In genomic region chrX:102659790-102660757, GRCh38 we compare ENCODE assay signal across 1 cellular context.
TF ChIP-seq lines count a peak whose summit lies in the region.

No MANE protein-coding gene starts in this region.

TF ChIP-seq in K562, 482 proteins besides CTCF, POLR2A, EP300 and RAD21 (continued from another document and continues in another):
- TF ChIP-seq HINFP (tag; conservative IDR thresholded peaks at IDR 0.05; ENCODE audit: low read depth) (no peak), BHLHE40 (IDR thresholded peaks at IDR 0.05; ENCODE audit: low read length) (peak; percentile 95), KLF10 (CRISPR knock-in tag; IDR thresholded peaks at IDR 0.05) (no peak), ZNF23 (CRISPR knock-in tag; IDR thresholded peaks at IDR 0.05) (no peak), ZNF707 (CRISPR knock-in tag; conservative IDR thresholded peaks at IDR 0.05) (no peak), MTA3 (IDR thresholded peaks at IDR 0.05; ENCODE audit: borderline replicate concordance) (no peak), CEBPG (CRISPR knock-in tag; IDR thresholded peaks at IDR 0.05) (no peak), CEBPG (tag; conservative IDR thresholded peaks at IDR 0.05 in 1 of 2, IDR thresholded peaks at IDR 0.05 in 1 of 2) (no peak), MBD2 (IDR thresholded peaks at IDR 0.05; ENCODE audit: borderline replicate concordance, low read depth) (no peak), POLR2AphosphoS5 (IDR thresholded peaks at IDR 0.05; ENCODE audit: control insufficient read depth, insufficient read depth, low read depth, low read length) (peak; percentile 52; the same call in 1 of the 2 replicates), NFYB (IDR thresholded peaks at IDR 0.05; ENCODE audit: extremely low read depth, insufficient read length) (no peak), NCOA6 (IDR thresholded peaks at IDR 0.05) (no peak), TCFL5 (CRISPR knock-in tag; conservative IDR thresholded peaks at IDR 0.05) (no peak), ZNF699 (CRISPR knock-in tag; IDR thresholded peaks at IDR 0.05; ENCODE audit: insufficient replicate concordance) (no peak), HMG20A (CRISPR knock-in tag; conservative IDR thresholded peaks at IDR 0.05) (no peak), MYBL2 (IDR thresholded peaks at IDR 0.05; ENCODE audit: low read depth) (no peak), MYBL2 (CRISPR knock-in tag; IDR thresholded peaks at IDR 0.05; ENCODE audit: borderline replicate concordance) (no peak), ILK (tag; IDR thresholded peaks at IDR 0.05; ENCODE audit: borderline replicate concordance, low read depth) (no peak), ZBTB9 (CRISPR knock-in tag; IDR thresholded peaks at IDR 0.05) (no peak), NR1H2 (CRISPR knock-in tag; IDR thresholded peaks at IDR 0.05) (no peak), HIVEP1 (CRISPR knock-in tag; IDR thresholded peaks at IDR 0.05) (no peak), RAD51 (IDR thresholded peaks at IDR 0.05; ENCODE audit: borderline replicate concordance, low read depth) (peak; percentile 99), ELF2 (CRISPR knock-in tag; IDR thresholded peaks at IDR 0.05) (no peak), TARDBP (IDR thresholded peaks at IDR 0.05) (no peak), SUPT5H (IDR thresholded peaks at IDR 0.05) (peak; percentile 41; the same call in 1 of the 2 replicates), USF2 (CRISPR knock-in tag; IDR thresholded peaks at IDR 0.05) (peak; percentile 98), POU5F1 (IDR thresholded peaks at IDR 0.05; ENCODE audit: borderline replicate concordance, low read depth, low read length, partially characterized antibody) (no peak), HNRNPK (IDR thresholded peaks at IDR 0.05; ENCODE audit: low read depth, low read length, poor library complexity, severe bottlenecking) (no peak), THRB (CRISPR knock-in tag; conservative IDR thresholded peaks at IDR 0.05) (no peak), ZNF609 (CRISPR knock-in tag; IDR thresholded peaks at IDR 0.05; ENCODE audit: borderline replicate concordance) (no peak), USF1 (CRISPR knock-in tag; IDR thresholded peaks at IDR 0.05) (peak; percentile 96), PREB (CRISPR knock-in tag; IDR thresholded peaks at IDR 0.05) (no peak), CREM (IDR thresholded peaks at IDR 0.05; ENCODE audit: low read depth) (peak; percentile 45; the same call in 1 of the 2 replicates), ZNF766 (CRISPR knock-in tag; conservative IDR thresholded peaks at IDR 0.05) (no peak), MLLT1 (IDR thresholded peaks at IDR 0.05) (no peak), TFAM (CRISPR knock-in tag; conservative IDR thresholded peaks at IDR 0.05) (no peak), DACH1 (IDR thresholded peaks at IDR 0.05; ENCODE audit: partially characterized antibody) (no peak), SREBF2 (CRISPR knock-in tag; IDR thresholded peaks at IDR 0.05) (no peak), EGR1 (conservative IDR thresholded peaks at IDR 0.05) (no peak), NCOA2 (IDR thresholded peaks at IDR 0.05; ENCODE audit: partially characterized antibody in 2 of 2) (no peak), PRPF4 (IDR thresholded peaks at IDR 0.05; ENCODE audit: insufficient read depth, low read depth, low read length, poor library complexity, severe bottlenecking) (no peak), ATF7 (IDR thresholded peaks at IDR 0.05) (peak; percentile 54; the same call in 1 of the 2 replicates), CBX2 (IDR thresholded peaks at IDR 0.05; ENCODE audit: insufficient read depth, low read length, poor library complexity, severe bottlenecking) (no peak), KAT8 (IDR thresholded peaks at IDR 0.05; ENCODE audit: low read depth) (no peak), MIER1 (IDR thresholded peaks at IDR 0.05; ENCODE audit: low read depth) (no peak), SMARCB1 (IDR thresholded peaks at IDR 0.05; ENCODE audit: insufficient read length, low read depth) (no peak), MAX (CRISPR knock-in tag; IDR thresholded peaks at IDR 0.05) (no peak), NBN (IDR thresholded peaks at IDR 0.05; ENCODE audit: low read depth) (no peak), HOXB6 (CRISPR knock-in tag; IDR thresholded peaks at IDR 0.05; ENCODE audit: borderline replicate concordance) (no peak), CTBP1 (IDR thresholded peaks at IDR 0.05; ENCODE audit: borderline replicate concordance) (no peak), HMGXB4 (CRISPR knock-in tag; IDR thresholded peaks at IDR 0.05) (no peak), ZNF324 (CRISPR knock-in tag; IDR thresholded peaks at IDR 0.05) (no peak)
- TF ChIP-seq, protein P1, sequence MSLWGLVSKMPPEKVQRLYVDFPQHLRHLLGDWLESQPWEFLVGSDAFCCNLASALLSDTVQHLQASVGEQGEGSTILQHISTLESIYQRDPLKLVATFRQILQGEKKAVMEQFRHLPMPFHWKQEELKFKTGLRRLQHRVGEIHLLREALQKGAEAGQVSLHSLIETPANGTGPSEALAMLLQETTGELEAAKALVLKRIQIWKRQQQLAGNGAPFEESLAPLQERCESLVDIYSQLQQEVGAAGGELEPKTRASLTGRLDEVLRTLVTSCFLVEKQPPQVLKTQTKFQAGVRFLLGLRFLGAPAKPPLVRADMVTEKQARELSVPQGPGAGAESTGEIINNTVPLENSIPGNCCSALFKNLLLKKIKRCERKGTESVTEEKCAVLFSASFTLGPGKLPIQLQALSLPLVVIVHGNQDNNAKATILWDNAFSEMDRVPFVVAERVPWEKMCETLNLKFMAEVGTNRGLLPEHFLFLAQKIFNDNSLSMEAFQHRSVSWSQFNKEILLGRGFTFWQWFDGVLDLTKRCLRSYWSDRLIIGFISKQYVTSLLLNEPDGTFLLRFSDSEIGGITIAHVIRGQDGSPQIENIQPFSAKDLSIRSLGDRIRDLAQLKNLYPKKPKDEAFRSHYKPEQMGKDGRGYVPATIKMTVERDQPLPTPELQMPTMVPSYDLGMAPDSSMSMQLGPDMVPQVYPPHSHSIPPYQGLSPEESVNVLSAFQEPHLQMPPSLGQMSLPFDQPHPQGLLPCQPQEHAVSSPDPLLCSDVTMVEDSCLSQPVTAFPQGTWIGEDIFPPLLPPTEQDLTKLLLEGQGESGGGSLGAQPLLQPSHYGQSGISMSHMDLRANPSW (CRISPR knock-in tag; IDR thresholded peaks at IDR 0.05), result no peak
